In the genomic region with DNA sequence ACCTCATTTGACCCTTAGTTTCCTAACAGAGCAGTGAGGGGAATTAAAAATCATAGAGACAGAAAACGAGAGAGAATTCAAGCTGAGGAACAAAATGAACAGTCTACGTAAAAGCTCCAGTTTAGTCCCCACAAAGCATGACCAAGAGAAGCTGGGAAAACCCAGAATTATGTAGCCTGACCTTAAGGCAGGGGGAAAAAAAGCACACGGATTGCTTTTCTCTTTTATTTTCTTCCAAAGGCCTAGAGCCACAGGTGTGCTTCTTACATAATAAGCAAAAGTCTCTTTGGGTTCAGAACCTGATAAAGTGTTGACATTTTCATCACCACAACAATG, we compare ENCODE assay signal across 8 cellular contexts. TPM values are rescaled to one million over a fixed set of nuclear protein-coding genes. Genes with fewer than 3 reads are reported as not detected.
DNase-seq lines count a peak whose midpoint lies in the region; ATAC-seq, FAIRE-seq and TF ChIP-seq lines count a peak whose summit lies in the region.

No MANE protein-coding gene starts in this region.

- no peak for ATAC-seq in left lung

- H3K4me1 Mint-ChIP-seq in activated CD4-positive, alpha-beta T cell treated with anti-CD3 and anti-CD28 coated beads, Interleukin-2, amount 10 ng/mL, durations not matched to agents 7 days and 5 days: peaks cover 45% of the 10 kb centered on the region

- peak overlapping the region; percentile 92 for H3K27ac Mint-ChIP-seq in activated CD4-positive, alpha-beta T cell treated with anti-CD3 and anti-CD28 coated beads, Interleukin-2, amount 10 ng/mL, durations not matched to agents 7 days and 5 days

- H3K27me3 ChIP-seq in adrenal gland (no peaks in the 10 kb centered on the region), left lung (no peaks in the 10 kb centered on the region), testis (no peaks in the 10 kb centered on the region)

- H3K36me3 Mint-ChIP-seq in activated CD4-positive, alpha-beta T cell treated with anti-CD3 and anti-CD28 coated beads, Interleukin-2, amount 10 ng/mL, durations not matched to agents 7 days and 5 days (ENCODE audit: low read depth): peaks cover 15% of the 10 kb centered on the region

- FAIRE-seq in GM12891 (lab: Jason Lieb, UNC): no peak

- intact Hi-C loops in adrenal gland (cut with DNase I) (no loop called here), left lung (cut with DNase I) (no loop called here), testis (cut with DNase I; ENCODE audit: low total_unique reads) (no loop called here)

- TF ChIP-seq POLR2A in adrenal gland (IDR thresholded peaks at IDR 0.05) (no peak), testis (IDR thresholded peaks at IDR 0.05) (no peak), GM12891 (IDR thresholded peaks at IDR 0.05; ENCODE audit: low read depth, low read length) (no peak)

- H3K9me3 ChIP-seq in adrenal gland (replicated peaks in 1 of 3): no peaks in the 10 kb centered on the region
- H3K9me3 ChIP-seq in left lung: no peaks in the 10 kb centered on the region
- H3K9me3 ChIP-seq in testis: no peaks in the 10 kb centered on the region

- no peak for DNase-seq in activated CD4-positive, alpha-beta T cell treated with anti-CD3 and anti-CD28 coated beads, Interleukin-2, amount 10 ng/mL, durations not matched to agents 7 days and 5 days
- DNase-seq in activated CD4-positive, alpha-beta T cell treated with anti-CD3 and anti-CD28 coated beads, Interleukin-2, amount 50 U/mL, for 4 hours: no peak
- DNase-seq in adrenal gland: no peak
- DNase-seq in left lung: no peak
- DNase-seq in testis: no peak
- DNase-seq in SIG-M5 treated with dmso at 0.1 percent for 504 hours (lab: John Stamatoyannopoulos, UW; ENCODE audit: unreplicated experiment): no peak
- no peak for DNase-seq in GM12891 (ENCODE audit: insufficient read length, low spot score)
- no peak for DNase-seq in NCI-H748 treated with DMSO at 0.1 percent for 48 hours (lab: John Stamatoyannopoulos, UW)

- H3K4me1 ChIP-seq in adrenal gland (replicated peaks in 1 of 2): peaks cover 37 to 57% of the 10 kb centered on the region in 2 donors
- H3K4me1 ChIP-seq in left lung: peaks cover 17 to 44% of the 10 kb centered on the region in 2 donors
- peaks cover 22% of the 10 kb centered on the region for H3K4me1 ChIP-seq in testis

- CTCF ChIA-PET in activated CD4-positive, alpha-beta T cell treated with anti-CD3 and anti-CD28 coated beads, Interleukin-2, amount 10 ng/mL, durations not matched to agents 7 days and 5 days (lab: Charles Lee): interaction anchor here (1.0 to 1.2 kb wide), 5 partner anchors 17 to 244 kb away, joined by 3 to 6 read pairs (median 4); no protein-coding TSS in a partner anchor

- POLR2A ChIA-PET in activated CD4-positive, alpha-beta T cell treated with anti-CD3 and anti-CD28 coated beads, Interleukin-2, amount 10 ng/mL, durations not matched to agents 7 days and 5 days (lab: Charles Lee): interaction anchor here (0.6 to 1.0 kb wide), 2 partner anchors 20 to 271 kb away, joined by 5 read pairs; no protein-coding TSS in a partner anchor

- peaks cover 4% of the 10 kb centered on the region for H3K9me3 Mint-ChIP-seq in activated CD4-positive, alpha-beta T cell treated with anti-CD3 and anti-CD28 coated beads, Interleukin-2, amount 10 ng/mL, durations not matched to agents 7 days and 5 days

- H3K27ac ChIP-seq in adrenal gland (peak overlapping the region; percentile 10 to 93 (median 87)), left lung (peak overlapping the region; percentile 66 to 82), testis (peak overlapping the region; percentile 77 to 80)

- H3K27me3 Mint-ChIP-seq in activated CD4-positive, alpha-beta T cell treated with anti-CD3 and anti-CD28 coated beads, Interleukin-2, amount 10 ng/mL, durations not matched to agents 7 days and 5 days: no peaks in the 10 kb centered on the region

- H3K36me3 ChIP-seq in adrenal gland (replicated peaks in 1 of 2): no peaks in the 10 kb centered on the region
- no peaks in the 10 kb centered on the region for H3K36me3 ChIP-seq in left lung
- no peaks in the 10 kb centered on the region for H3K36me3 ChIP-seq in testis (ENCODE audit: low read depth, missing control alignments)

- H3K4me3 ChIP-seq in adrenal gland (peak overlapping the region in 2 of 4 donors; percentile 65 to 94), left lung (peak overlapping the region; percentile 78 to 95), testis (peak overlapping the region; percentile 85 to 94)

- WGBS in adrenal gland, 4 donors: 26 to 43% (median 34%) methylated on average over 3 of the region's 3 CpGs
- WGBS in testis, 2 donors: 21 to 25% methylated on average over 3 of the region's 3 CpGs

- TF ChIP-seq CTCF in adrenal gland (IDR thresholded peaks at IDR 0.05) (no peak), left lung (IDR thresholded peaks at IDR 0.05) (no peak), testis (IDR thresholded peaks at IDR 0.05) (no peak)

- H3K4me3 Mint-ChIP-seq in activated CD4-positive, alpha-beta T cell treated with anti-CD3 and anti-CD28 coated beads, Interleukin-2, amount 10 ng/mL, durations not matched to agents 7 days and 5 days: peak overlapping the region; percentile 91

TF ChIP-seq in GM12891, 5 proteins besides CTCF, POLR2A, EP300 and RAD21:
- TF ChIP-seq PAX5 (IDR thresholded peaks at IDR 0.05; ENCODE audit: insufficient read depth, low read length, severe bottlenecking): no peak
- TF ChIP-seq POU2F2 (IDR thresholded peaks at IDR 0.05; ENCODE audit: low read depth, low read length): no peak
- no peak for TF ChIP-seq TAF1 (IDR thresholded peaks at IDR 0.05; ENCODE audit: low read depth, low read length)
- no peak for TF ChIP-seq SPI1 (IDR thresholded peaks at IDR 0.05; ENCODE audit: low read depth, low read length)

RNA-seq across cellular contexts. Expression of gene AMBRA1, which starts 0.5 kb away (rescaled TPM):
- 10 to 100 TPM; 38.4 to 40.0 TPM for total RNA-seq in activated CD4-positive, alpha-beta T cell treated with anti-CD3 and anti-CD28 coated beads, Interleukin-2, amount 10 ng/mL, durations not matched to agents 7 days and 5 days
- total RNA-seq in adrenal gland: 10 to 100 TPM; 40.4 to 73.3 (median 59.7) TPM
- polyA plus RNA-seq in adrenal gland: 10 to 100 TPM; 16.2 to 22.8 (median 17.7) TPM
- 10 to 100 TPM; 27.2 to 28.2 TPM for total RNA-seq in left lung
- total RNA-seq in testis: 10 to 100 TPM; 55.6 to 68.3 TPM
- 28.0 TPM for polyA plus RNA-seq in testis (ENCODE audit: insufficient read depth, low read depth, low replicate concordance)
- 11.7 TPM for polyA plus RNA-seq in GM12891 (2012; ENCODE audit: low read depth, missing spikeins)

RNA-seq across cellular contexts. Expression of gene HARBI1, which starts 22.7 kb away (rescaled TPM):
- total RNA-seq in activated CD4-positive, alpha-beta T cell treated with anti-CD3 and anti-CD28 coated beads, Interleukin-2, amount 10 ng/mL, durations not matched to agents 7 days and 5 days: 1 to 10 TPM; 6.3 to 6.6 TPM
- 1 to 10 TPM; 4.5 to 7.4 (median 6.0) TPM for total RNA-seq in adrenal gland
- polyA plus RNA-seq in adrenal gland: 1 to 10 TPM; 1.5 to 6.9 (median 3.0) TPM
- total RNA-seq in left lung: 1 to 10 TPM; 4.5 to 5.0 TPM
- 10 to 100 TPM; 12.9 to 14.3 TPM for total RNA-seq in testis
- 25.2 TPM for polyA plus RNA-seq in testis (ENCODE audit: insufficient read depth, low read depth, low replicate concordance)
- polyA plus RNA-seq in GM12891 (2012; ENCODE audit: low read depth, missing spikeins): 2.4 TPM

RNA-seq across cellular contexts. Expression of gene ATG13, which starts 23.0 kb away (rescaled TPM):
- total RNA-seq in activated CD4-positive, alpha-beta T cell treated with anti-CD3 and anti-CD28 coated beads, Interleukin-2, amount 10 ng/mL, durations not matched to agents 7 days and 5 days: 10 to 100 TPM; 56.8 to 62.1 TPM
- 100 to 1,000 TPM in 5 of 8 donors, 10 to 100 TPM in 3; 68.9 to 177 (median 108) TPM for total RNA-seq in adrenal gland
- 10 to 100 TPM; 31.0 to 62.9 (median 57.0) TPM for polyA plus RNA-seq in adrenal gland
- 10 to 100 TPM; 54.5 to 55.4 TPM for total RNA-seq in left lung
- 100 to 1,000 TPM; 176 to 203 TPM for total RNA-seq in testis
- polyA plus RNA-seq in testis (ENCODE audit: insufficient read depth, low read depth, low replicate concordance): 224 TPM
- 23.3 TPM for polyA plus RNA-seq in GM12891 (2012; ENCODE audit: low read depth, missing spikeins)
